Comparison of ENCODE assay signal across 14 cellular contexts in genomic region chr20:5596401-5597193, GRCh38. TPM values are rescaled to one million over a fixed set of nuclear protein-coding genes. Genes with fewer than 3 reads are reported as not detected.
DNase-seq lines count a peak whose midpoint lies in the region; ATAC-seq, FAIRE-seq and TF ChIP-seq lines count a peak whose summit lies in the region.
"Had no signal": no experiment of that assay in that cellular context is flagged by ENCODE, and none has a peak within 500 bp of the region (broad histone marks: within the 10 kb centered on the region; RNA-seq: fewer than 3 reads in every experiment).

No MANE protein-coding gene starts in this region.

- no peaks in the 10 kb centered on the region for H3K9me3 ChIP-seq in CD4-positive, alpha-beta T cell (ENCODE audit: control insufficient read depth, low read length)
- H3K9me3 ChIP-seq in gastrocnemius medialis, result no peaks in the 10 kb centered on the region
- H3K9me3 ChIP-seq: adrenal gland had no signal

- POLR2A ChIA-PET in CD4-positive, alpha-beta T cell (lab: Charles Lee), result interaction anchor here (0.7 to 1.0 kb wide), 2 partner anchors 8 to 24 kb away, joined by 3 to 4 read pairs; no protein-coding TSS in a partner anchor

- CTCF ChIA-PET in CD4-positive, alpha-beta T cell (lab: Charles Lee), result no interaction called here

- H3K4me3 Mint-ChIP-seq in CD4-positive, alpha-beta T cell, result no peak overlapping the region

- intact Hi-C loops in CD4-positive, alpha-beta T cell (cut with DNase I, micrococcal nuclease), result no loop called here
- intact Hi-C loops in gastrocnemius medialis (cut with DNase I; ENCODE audit: low total_unique reads), result no loop called here

- no peaks in the 10 kb centered on the region for H3K4me1 ChIP-seq in gastrocnemius medialis

- no peak overlapping the region for H3K27ac ChIP-seq in CD4-positive, alpha-beta T cell (ENCODE audit: low read depth, low read length)
- no peak overlapping the region for H3K27ac ChIP-seq in gastrocnemius medialis

- no peak overlapping the region for H3K4me3 ChIP-seq in gastrocnemius medialis
- H3K4me3 ChIP-seq: adrenal gland had no signal

- peaks cover 0 to 71% of the 10 kb centered on the region in 2 donors for H3K36me3 ChIP-seq in gastrocnemius medialis

- TF ChIP-seq CTCF in CD4-positive, alpha-beta T cell (IDR thresholded peaks at IDR 0.05), result no peak
- no peak for TF ChIP-seq CTCF in gastrocnemius medialis (IDR thresholded peaks at IDR 0.05 in 4 of 5, conservative IDR thresholded peaks at IDR 0.05 in 1 of 5)

- H3K4me1 Mint-ChIP-seq in CD4-positive, alpha-beta T cell (ENCODE audit: low read depth), result peaks cover 70% of the 10 kb centered on the region

- H3K27me3 ChIP-seq in CD4-positive, alpha-beta T cell (ENCODE audit: control insufficient read depth, insufficient read depth, low read length), result no peaks in the 10 kb centered on the region
- no peaks in the 10 kb centered on the region for H3K27me3 ChIP-seq in gastrocnemius medialis
- H3K27me3 ChIP-seq: adrenal gland had no signal

- H3K9me3 Mint-ChIP-seq in CD4-positive, alpha-beta T cell, result no peaks in the 10 kb centered on the region

- ATAC-seq in CD4-positive, alpha-beta T cell (ENCODE audit: poor library complexity), result no peak
- peak; percentile 38 for ATAC-seq in HG02852 (IDR thresholded peaks at IDR 0.05; ENCODE audit: unreplicated experiment)
- no peak for ATAC-seq in GM18870 (IDR thresholded peaks at IDR 0.05; ENCODE audit: unreplicated experiment)
- ATAC-seq in gastrocnemius medialis, result no peak
- ATAC-seq in GM21529 (IDR thresholded peaks at IDR 0.05; ENCODE audit: unreplicated experiment), result no peak
- ATAC-seq: left lobe of liver had no signal

- no peak for DNase-seq in CD4-positive, alpha-beta T cell
- DNase-seq in GM18507 (ENCODE audit: extremely low spot score, insufficient read length, low read depth) (no peak), amniotic epithelial cell (ENCODE audit: low read depth) (peak; percentile 32), gastrocnemius medialis (no peak)
- DNase-seq in activated CD4-positive, CD25-positive, alpha-beta regulatory T cell (lab: John Stamatoyannopoulos, UW), result no peak
- DNase-seq: NCI-H446 treated with DMSO at 0.1 percent for 48 hours; Right ventricle myocardium superior; stimulated activated CD4-positive, alpha-beta T cell treated with anti-CD3 and anti-CD28 coated beads, Interleukin-1b, Interleukin-23, amount 100 ng/mL, for 48 hours had no signal

- FAIRE-seq in GM18507 (lab: Jason Lieb, UNC), result peak; percentile 88
- FAIRE-seq: H1 had no signal

- in situ Hi-C loops in gastrocnemius medialis (cut with MboI; ENCODE audit: low sequenced_read_pairs in 4 of 4), result no loop called here

- H3K27me3 Mint-ChIP-seq in CD4-positive, alpha-beta T cell, result no peaks in the 10 kb centered on the region

- peak overlapping the region; percentile 9 for H3K27ac Mint-ChIP-seq in CD4-positive, alpha-beta T cell

- TF ChIP-seq POLR2A in gastrocnemius medialis (IDR thresholded peaks at IDR 0.05), result no peak

- H3K36me3 Mint-ChIP-seq in CD4-positive, alpha-beta T cell (ENCODE audit: low read depth), result peaks cover 81% of the 10 kb centered on the region

RNA-seq across cellular contexts. Expression of gene GPCPD1, which starts 14.2 kb away (rescaled TPM):
- 100 to 1,000 TPM; 171 to 176 TPM for total RNA-seq in CD4-positive, alpha-beta T cell
- 10 to 100 TPM; 17.2 to 40.9 (median 22.0) TPM for total RNA-seq in gastrocnemius medialis

Comparison
In these comparisons a context has a peak if more than half of its experiments do, and no peak if none do; other contexts are left out.
1. RNA of gene GPCPD1, which starts 14.2 kb away (total RNA-seq): 171 to 176 TPM in CD4-positive, alpha-beta T cell; 17.2 to 40.9 TPM in gastrocnemius medialis; every median in the first group is over 4 times any median in the second.